In the genomic region with DNA sequence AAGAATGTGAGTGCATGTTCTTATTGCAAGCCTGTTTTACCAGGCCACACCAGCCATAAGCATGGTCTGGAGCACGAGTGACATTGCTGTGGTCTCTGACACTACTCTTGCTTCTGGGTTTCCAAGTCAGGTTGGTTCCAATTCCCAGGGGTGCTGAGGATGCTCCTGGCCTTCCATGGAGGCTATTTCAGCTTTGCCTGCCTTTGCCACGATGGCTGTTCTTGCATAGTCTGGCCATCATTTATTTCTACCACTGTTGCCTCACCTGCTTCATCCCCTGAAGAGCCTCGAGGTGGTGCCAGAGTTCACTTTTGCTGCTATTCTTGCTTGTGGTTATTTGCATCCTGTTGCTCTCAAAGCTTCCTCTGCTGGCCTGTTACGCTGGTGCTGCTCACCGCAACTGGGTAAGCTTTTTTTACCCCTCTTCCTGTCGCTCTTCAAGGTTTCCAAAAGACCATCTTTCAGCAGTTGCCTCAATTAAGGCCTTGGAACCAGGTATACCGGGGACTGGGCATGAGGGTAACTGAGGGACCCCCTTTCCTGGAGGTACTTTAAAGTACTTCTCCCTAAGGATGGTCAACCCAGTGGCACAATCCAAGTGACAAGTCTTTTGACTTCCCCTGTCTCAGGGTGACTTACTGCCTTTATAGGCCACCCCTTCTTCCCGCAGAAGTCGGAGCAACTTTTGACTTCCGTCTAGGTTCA, we compare ENCODE assay signal across 8 cellular contexts.
DNase-seq lines count a peak whose midpoint lies in the region; ATAC-seq and TF ChIP-seq lines count a peak whose summit lies in the region.

No MANE protein-coding gene starts in this region.

- H3K4me3 Mint-ChIP-seq in activated naive CD4-positive, alpha-beta T cell treated with anti-CD3 and anti-CD28 coated beads, Interleukin-2, amount 10 ng/mL, durations not matched to agents 7 days and 5 days = peak overlapping the region; percentile 72

- no peaks in the 10 kb centered on the region for H3K9me2 ChIP-seq in hepatocyte (replicated peaks; ENCODE audit: insufficient read depth)

- peak; percentile 100 for ATAC-seq in HG03571 (IDR thresholded peaks at IDR 0.05; ENCODE audit: unreplicated experiment)

- peak overlapping the region; percentile 1; the same call in 1 of the 2 replicates for H3K27ac ChIP-seq in SK-N-MC
- no peak overlapping the region for H3K27ac ChIP-seq in hepatocyte

- DNase-seq in DMS153 (lab: John Stamatoyannopoulos, UW) = peak; percentile 44
- peak; percentile 81 for DNase-seq in GM20000 (ENCODE audit: low spot score)
- no peak for DNase-seq in SK-N-MC (ENCODE audit: low read depth, low spot score)
- DNase-seq in activated naive CD4-positive, alpha-beta T cell treated with anti-CD3 and anti-CD28 coated beads, Interleukin-2, amount 10 ng/mL, durations not matched to agents 7 days and 5 days = peak; percentile 85
- peak; percentile 78 for DNase-seq in hepatocyte (ENCODE audit: low spot score)
- peak; percentile 10 to 40 for DNase-seq in stimulated activated CD4-positive, alpha-beta T cell treated with anti-CD3 and anti-CD28 coated beads, Interleukin-1b, Interleukin-23, amount 100 ng/mL, for 1 hour (ENCODE audit: low read depth in 2 of 2)
- no peak for DNase-seq in NCI-H1436 (lab: John Stamatoyannopoulos, UW)

- H3K4me1 ChIP-seq in hepatocyte (ENCODE audit: insufficient read depth) = no peaks in the 10 kb centered on the region

- peaks cover 6% of the 10 kb centered on the region for H3K9me3 Mint-ChIP-seq in activated naive CD4-positive, alpha-beta T cell treated with anti-CD3 and anti-CD28 coated beads, Interleukin-2, amount 10 ng/mL, durations not matched to agents 7 days and 5 days

- 61% methylated on average over 10 of the region's 10 CpGs for WGBS in hepatocyte (ENCODE audit: low lambda C conversion rate, missing lambda C conversion rate)

- peak; percentile 70 for TF ChIP-seq CTCF in GM20000 (IDR thresholded peaks at IDR 0.05; ENCODE audit: extremely low read depth, missing control alignments)
- TF ChIP-seq CTCF in hepatocyte (IDR thresholded peaks at IDR 0.05; ENCODE audit: poor library complexity) = peak; percentile 66

- H3K4me2 ChIP-seq in hepatocyte = no peak overlapping the region

- peak overlapping the region; percentile 97 for H3K27ac Mint-ChIP-seq in activated naive CD4-positive, alpha-beta T cell treated with anti-CD3 and anti-CD28 coated beads, Interleukin-2, amount 10 ng/mL, durations not matched to agents 7 days and 5 days

- H3K36me3 Mint-ChIP-seq in activated naive CD4-positive, alpha-beta T cell treated with anti-CD3 and anti-CD28 coated beads, Interleukin-2, amount 10 ng/mL, durations not matched to agents 7 days and 5 days = peaks cover 34% of the 10 kb centered on the region

- CTCF ChIA-PET in activated naive CD4-positive, alpha-beta T cell treated with anti-CD3 and anti-CD28 coated beads, Interleukin-2, amount 10 ng/mL, durations not matched to agents 7 days and 5 days (lab: Charles Lee) = interaction anchor here (0.5 to 4.3 kb wide), 16 partner anchors 10 to 428 kb away, joined by 3 to 102 read pairs (median 4); a partner anchor contains a TSS

- H3K79me2 ChIP-seq in hepatocyte = no peaks in the 10 kb centered on the region

- H3K27me3 Mint-ChIP-seq in activated naive CD4-positive, alpha-beta T cell treated with anti-CD3 and anti-CD28 coated beads, Interleukin-2, amount 10 ng/mL, durations not matched to agents 7 days and 5 days = no peaks in the 10 kb centered on the region

- H3K4me3 ChIP-seq in SK-N-MC (no peak overlapping the region), hepatocyte (no peak overlapping the region)

- H3K9me3 ChIP-seq in SK-N-MC (ENCODE audit: low read depth, low read length) = 0 out of 2 replicates have a peak, but pooled peaks cover 4% of the 10 kb centered on the region
- H3K9me3 ChIP-seq in hepatocyte (ENCODE audit: low read depth) = no peaks in the 10 kb centered on the region

- H4K20me1 ChIP-seq in hepatocyte (ENCODE audit: insufficient read depth, poor library complexity, severe bottlenecking) = no peaks in the 10 kb centered on the region

- peak overlapping the region; percentile 18 for H2AFZ ChIP-seq in hepatocyte

- H3K4me1 Mint-ChIP-seq in activated naive CD4-positive, alpha-beta T cell treated with anti-CD3 and anti-CD28 coated beads, Interleukin-2, amount 10 ng/mL, durations not matched to agents 7 days and 5 days = peaks cover 63% of the 10 kb centered on the region

- no peak overlapping the region for H3K9ac ChIP-seq in SK-N-MC (ENCODE audit: insufficient read length)

- H3K36me3 ChIP-seq in SK-N-MC (ENCODE audit: insufficient read depth, low read length) (peaks cover 24% of the 10 kb centered on the region), hepatocyte (replicated peaks; ENCODE audit: insufficient read depth, low read depth) (no peaks in the 10 kb centered on the region)

- no peaks in the 10 kb centered on the region for H3K27me3 ChIP-seq in hepatocyte

Comparison
In these comparisons a context has a peak if more than half of its experiments do, and no peak if none do; other contexts are left out.
1. DNase-seq: peak in DMS153 (single experiment), GM20000 (single experiment), activated naive CD4-positive, alpha-beta T cell treated with anti-CD3 and anti-CD28 coated beads, Interleukin-2, amount 10 ng/mL, durations not matched to agents 7 days and 5 days (single experiment), hepatocyte (single experiment) and stimulated activated CD4-positive, alpha-beta T cell treated with anti-CD3 and anti-CD28 coated beads, Interleukin-1b, Interleukin-23, amount 100 ng/mL, for 1 hour (2 of 2); none in SK-N-MC (single experiment) and NCI-H1436 (single experiment).